In the genomic region with DNA sequence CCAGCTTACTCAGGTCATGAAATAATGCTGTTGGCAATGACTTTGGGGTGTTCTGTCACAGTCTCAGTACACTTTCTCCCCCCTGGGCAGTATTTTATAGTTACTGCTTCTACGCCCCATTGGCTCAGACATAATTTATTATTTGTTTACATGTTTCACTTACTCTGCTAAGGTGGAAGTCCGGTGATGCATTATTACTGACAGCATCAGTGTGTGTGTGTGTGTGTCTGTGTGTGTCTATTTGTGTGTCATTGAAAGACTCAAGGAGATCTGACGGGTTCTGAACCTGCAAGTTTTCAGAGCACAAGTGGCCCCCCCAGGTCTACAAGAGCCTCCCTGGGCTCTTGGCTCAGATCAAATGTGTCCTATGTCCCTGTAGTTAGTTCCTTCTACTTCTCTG, we compare ENCODE assay signal across 22 cellular contexts.
DNase-seq lines count a peak whose midpoint lies in the region; ATAC-seq, FAIRE-seq and TF ChIP-seq lines count a peak whose summit lies in the region.
"Had no signal": no experiment of that assay in that cellular context is flagged by ENCODE, and none has a peak within 500 bp of the region (broad histone marks: within the 10 kb centered on the region; RNA-seq: fewer than 3 reads in every experiment).

No MANE protein-coding gene starts in this region.

- H3K4me3 ChIP-seq in IMR-90 (ENCODE audit: insufficient read depth, low read depth, low read length): no peak overlapping the region
- no peak overlapping the region for H3K4me3 ChIP-seq in H1 (ENCODE audit: extremely low read depth in 1 of 4, insufficient read depth in 2 of 4, low read depth in 3 of 4, low read length in 4 of 4)
- no peak overlapping the region for H3K4me3 ChIP-seq in mesenchymal stem cell (ENCODE audit: insufficient read depth in 1 of 2, low read depth in 1 of 2, low read length in 2 of 2)
- H3K4me3 ChIP-seq: K562 had no signal

- H3K23ac ChIP-seq in IMR-90 (ENCODE audit: low read depth, low read length) (no peak overlapping the region), H1 (ENCODE audit: insufficient read length) (no peak overlapping the region), mesenchymal stem cell (ENCODE audit: low read length in 2 of 2) (no peak overlapping the region)

- H3K4me1 ChIP-seq in IMR-90 (ENCODE audit: control insufficient read depth, insufficient read depth, low read length) (peaks cover 9% of the 10 kb centered on the region), H1 (replicated peaks in 1 of 4; ENCODE audit: control insufficient read depth in 3 of 4, insufficient read depth in 4 of 4, low read length in 3 of 4) (peaks cover 2 to 9% (median 7%) of the 10 kb centered on the region in 4 experiments; a peak in 4 of 7 replicates), mesenchymal stem cell (ENCODE audit: control insufficient read depth, insufficient read depth, low read depth, low read length) (peaks cover 10% of the 10 kb centered on the region)

- POLR2A ChIA-PET in IMR-90 (lab: Charles Lee; ENCODE audit: unreplicated experiment): no interaction called here
- POLR2A ChIA-PET in H1 (lab: Charles Lee; ENCODE audit: partially characterized antibody): interaction anchor here (1.7 kb wide), 1 partner anchor 18 kb away, joined by 8 read pairs; no protein-coding TSS in a partner anchor

- H2BK120ac ChIP-seq in IMR-90 (ENCODE audit: low read depth, low read length) (no peak overlapping the region), H1 (replicated peaks; ENCODE audit: low read depth, low read length) (no peak overlapping the region), mesenchymal stem cell (ENCODE audit: low read depth, low read length) (no peak overlapping the region)

- H3K4ac ChIP-seq in IMR-90 (ENCODE audit: low read depth, low read length): no peak overlapping the region
- no peak overlapping the region for H3K4ac ChIP-seq in H1 (replicated peaks; ENCODE audit: insufficient read length, low read depth, low read length)
- H3K4ac ChIP-seq in mesenchymal stem cell (ENCODE audit: low read depth in 1 of 2, low read length in 2 of 2): no peak overlapping the region

- no peak for FAIRE-seq in H1 (lab: Jason Lieb, UNC)
- FAIRE-seq: A204.1, GM12891, K562 had no signal

- H3K27ac ChIP-seq in IMR-90 (ENCODE audit: insufficient read depth, low read length) (no peak overlapping the region), H1 (ENCODE audit: low read depth, low read length) (no peak overlapping the region), mesenchymal stem cell (ENCODE audit: low read length, poor library complexity, severe bottlenecking) (no peak overlapping the region)

- H3K9ac ChIP-seq in IMR-90 (ENCODE audit: low read depth, low read length): no peak overlapping the region
- H3K9ac ChIP-seq in H1 (replicated peaks in 1 of 4; ENCODE audit: extremely low read depth in 1 of 4, low read depth in 3 of 4, low read length in 3 of 4): no peak overlapping the region
- H3K9ac ChIP-seq in mesenchymal stem cell (ENCODE audit: low read length): no peak overlapping the region

- H3K36me3 ChIP-seq in IMR-90 (ENCODE audit: control insufficient read depth, insufficient read depth, low read length) (no peaks in the 10 kb centered on the region), H1 (ENCODE audit: control insufficient read depth in 2 of 4, insufficient read depth in 4 of 4, low read length in 3 of 4) (no peaks in the 10 kb centered on the region), mesenchymal stem cell (ENCODE audit: control insufficient read depth in 1 of 2, insufficient read depth in 2 of 2, low read depth in 1 of 2, low read length in 2 of 2) (no peaks in the 10 kb centered on the region)

- H4K20me1 ChIP-seq in IMR-90 (ENCODE audit: insufficient read depth, low read length) (no peaks in the 10 kb centered on the region), H1 (replicated peaks in 1 of 2; ENCODE audit: control insufficient read depth in 1 of 2, insufficient read depth in 2 of 2, low read length in 2 of 2) (no peaks in the 10 kb centered on the region)

- H3K36me3 Mint-ChIP-seq in activated T-cell treated with anti-CD3 and anti-CD28 coated beads, Interleukin-2, amount 50 U/mL, for 24 hours (ENCODE audit: low read depth): no peaks in the 10 kb centered on the region
- H3K36me3 Mint-ChIP-seq: CD4-positive, CD25-positive, alpha-beta regulatory T cell had no signal

- H3K23me2 ChIP-seq in H1 (ENCODE audit: low read depth, low read length): 0 out of 2 replicates have a peak, but pooled peaks cover 3% of the 10 kb centered on the region

- CTCF ChIA-PET in IMR-90 (lab: Yijun Ruan, JAX): no interaction called here
- CTCF ChIA-PET in H1 (lab: Charles Lee; ENCODE audit: partially characterized antibody): interaction anchor here (0.9 to 1.8 kb wide), 4 partner anchors 24 to 326 kb away, joined by 3 to 6 read pairs (median 3); no protein-coding TSS in a partner anchor

- H4K8ac ChIP-seq in IMR-90 (ENCODE audit: low read depth in 2 of 2, low read length in 2 of 2) (no peak overlapping the region), H1 (ENCODE audit: extremely low read depth, insufficient read depth, low read length) (no peak overlapping the region), mesenchymal stem cell (ENCODE audit: low read length) (no peak overlapping the region)

- H3K9me3 Mint-ChIP-seq in activated T-cell treated with anti-CD3 and anti-CD28 coated beads, Interleukin-2, amount 50 U/mL, for 24 hours: peaks cover under 1% of the 10 kb centered on the region

- no CpG with 5 or more reads among the region's 3 CpGs for WGBS in IMR-90 (ENCODE audit: extremely low coverage in 2 of 2, insufficient read length in 1 of 2), 2 experiments
- 87% methylated on average over 3 of the region's 3 CpGs; no CpG with 5 or more reads in 1 of the 2 experiments for WGBS in H1 (ENCODE audit: extremely low coverage in 1 of 2, insufficient coverage in 1 of 2, insufficient read length in 1 of 2, insufficient replicate concordance in 2 of 2, low coverage in 1 of 2, low lambda C conversion rate in 2 of 2, missing lambda C conversion rate in 1 of 2), 2 experiments
- WGBS in mesenchymal stem cell: 36% methylated on average over 2 of the region's 3 CpGs

- H3K14ac ChIP-seq in IMR-90 (replicated peaks; ENCODE audit: low read depth, low read length) (no peak overlapping the region), H1 (ENCODE audit: insufficient read length) (no peak overlapping the region), mesenchymal stem cell (ENCODE audit: low read length in 2 of 2) (no peak overlapping the region)

- H2AK9ac ChIP-seq in IMR-90 (replicated peaks; ENCODE audit: low read depth, low read length, poor library complexity): no peak overlapping the region

- H3K4me3 Mint-ChIP-seq in activated T-cell treated with anti-CD3 and anti-CD28 coated beads, Interleukin-2, amount 50 U/mL, for 24 hours: no peak overlapping the region
- H3K4me3 Mint-ChIP-seq: B cell; CD4-positive, CD25-positive, alpha-beta regulatory T cell had no signal

- dilution Hi-C loops in IMR-90 (cut with HindIII; ENCODE audit: low sequenced_read_pairs, unreplicated experiment): no loop called here

- ATAC-seq in IMR-90 (ENCODE audit: low read depth) (no peak), esophagus mucosa (no peak)
- ATAC-seq: HCT116, K562 had no signal

- no peaks in the 10 kb centered on the region for H3K79me2 ChIP-seq in H1 (ENCODE audit: control insufficient read depth in 1 of 2, insufficient read depth in 2 of 2, low read length in 2 of 2)

- peak; percentile 50 for DNase-seq in ELR (ENCODE audit: low read depth)
- peak; percentile 15 for DNase-seq in IMR-90
- DNase-seq in H1 (ENCODE audit: low read depth in 1 of 2, low spot score in 2 of 2): no peak
- DNase-seq in mesenchymal stem cell: peak; percentile 40
- DNase-seq in DMS53 (lab: John Stamatoyannopoulos, UW): no peak
- no peak for DNase-seq in activated T-cell treated with anti-CD3 and anti-CD28 coated beads, Interleukin-2, amount 50 U/mL, for 24 hours
- no peak for DNase-seq in NCI-H2081 treated with DMSO at 0.1 percent for 48 hours (lab: John Stamatoyannopoulos, UW)
- DNase-seq: CD4-positive, CD25-positive, alpha-beta regulatory T cell; COR-L47; DND-41; NCI-H1092 treated with DMSO at 0.1 percent for 48 hours; NCI-H2029 treated with DMSO at 0.1 percent for 48 hours; NCI-H2171; NCI-H345; NCI-H524 treated with DMSO at 0.1 percent for 48 hours; Right ventricle myocardium superior had no signal

- no peak overlapping the region for H2BK15ac ChIP-seq in IMR-90 (ENCODE audit: low read depth, low read length)
- H2BK15ac ChIP-seq in H1 (ENCODE audit: low read length): 0 out of 2 replicates have a peak overlapping the region, but pooled peaks have one; percentile 18
- H2BK15ac ChIP-seq in mesenchymal stem cell (ENCODE audit: low read depth, poor library complexity, severe bottlenecking): no peak overlapping the region

- no peak overlapping the region for H3K18ac ChIP-seq in IMR-90 (ENCODE audit: low read depth, low read length)
- H3K18ac ChIP-seq in H1 (ENCODE audit: extremely low read depth, low read length): no peak overlapping the region
- no peak overlapping the region for H3K18ac ChIP-seq in mesenchymal stem cell (ENCODE audit: low read depth in 1 of 2, low read length in 2 of 2)

- TF ChIP-seq CTCF in IMR-90 (conservative IDR thresholded peaks at IDR 0.05; ENCODE audit: low read depth, low read length): no peak
- no peak for TF ChIP-seq CTCF in H1 (IDR thresholded peaks at IDR 0.05; ENCODE audit: control extremely low read depth in 1 of 3, insufficient read depth in 1 of 3, low read depth in 1 of 3, low read length in 3 of 3)

- no peaks in the 10 kb centered on the region for H3K79me1 ChIP-seq in IMR-90 (ENCODE audit: low read depth in 1 of 2, low read length in 2 of 2)
- no peaks in the 10 kb centered on the region for H3K79me1 ChIP-seq in H1 (ENCODE audit: low read depth, low read length)
- no peaks in the 10 kb centered on the region for H3K79me1 ChIP-seq in mesenchymal stem cell (replicated peaks; ENCODE audit: low read length, poor library complexity, severe bottlenecking)

- H2AFZ ChIP-seq in IMR-90 (replicated peaks; ENCODE audit: low read length, poor library complexity): no peak overlapping the region
- H2AFZ ChIP-seq in H1 (ENCODE audit: low read length): no peak overlapping the region
- H2AFZ ChIP-seq in mesenchymal stem cell (ENCODE audit: low read depth, low read length): no peak overlapping the region

- H2BK5ac ChIP-seq in IMR-90 (ENCODE audit: low read depth, low read length, poor library complexity, severe bottlenecking) (no peak overlapping the region), H1 (ENCODE audit: low read depth, low read length) (no peak overlapping the region), mesenchymal stem cell (ENCODE audit: low read depth, low read length, poor library complexity, severe bottlenecking) (no peak overlapping the region)

- TF ChIP-seq POLR2A in IMR-90 (IDR thresholded peaks at IDR 0.05; ENCODE audit: low read depth, low read length): no peak
- no peak for TF ChIP-seq POLR2A in H1 (IDR thresholded peaks at IDR 0.05; ENCODE audit: control extremely low read depth in 1 of 2, low read depth in 2 of 2, low read length in 2 of 2)

- TF ChIP-seq RAD21 in IMR-90 (IDR thresholded peaks at IDR 0.05; ENCODE audit: low read length) (no peak), H1 (IDR thresholded peaks at IDR 0.05 in 1 of 2, conservative IDR thresholded peaks at IDR 0.05 in 1 of 2; ENCODE audit: low read depth in 2 of 2, low read length in 2 of 2) (no peak)

- peaks cover 16% of the 10 kb centered on the region for H3K27me3 ChIP-seq in IMR-90 (ENCODE audit: control insufficient read depth, insufficient read depth, low read length)
- no peaks in the 10 kb centered on the region for H3K27me3 ChIP-seq in H1 (replicated peaks in 1 of 4; ENCODE audit: control insufficient read depth in 3 of 4, extremely low read depth in 1 of 4, insufficient read depth in 3 of 4, low read length in 3 of 4)
- H3K27me3 ChIP-seq in mesenchymal stem cell (ENCODE audit: control insufficient read depth in 1 of 2, insufficient read depth in 1 of 2, low read length in 2 of 2): peaks cover 18 to 35% of the 10 kb centered on the region in 2 experiments

- no peak overlapping the region for H2AK5ac ChIP-seq in IMR-90 (ENCODE audit: low read depth, low read length)
- H2AK5ac ChIP-seq in H1 (ENCODE audit: low read depth, low read length): no peak overlapping the region
- no peak overlapping the region for H2AK5ac ChIP-seq in mesenchymal stem cell (ENCODE audit: low read length, severe bottlenecking)

- H3K9me1 ChIP-seq in IMR-90 (ENCODE audit: insufficient read depth, low read length): peaks cover 6% of the 10 kb centered on the region

- no peak overlapping the region for H4K5ac ChIP-seq in IMR-90 (ENCODE audit: low read depth, low read length)
- H4K5ac ChIP-seq in H1 (ENCODE audit: insufficient read length, low read depth, low read length): no peak overlapping the region

- H3K4me2 ChIP-seq in IMR-90 (ENCODE audit: low read depth, low read length) (no peak overlapping the region), H1 (ENCODE audit: insufficient read depth in 1 of 2, low read depth in 2 of 2, low read length in 2 of 2) (no peak overlapping the region), mesenchymal stem cell (ENCODE audit: low read length, poor library complexity, severe bottlenecking) (no peak overlapping the region)

- H3K56ac ChIP-seq in IMR-90 (ENCODE audit: extremely low read depth, insufficient read depth, low read length) (no peak overlapping the region), H1 (replicated peaks; ENCODE audit: insufficient read length, low read depth, low read length) (no peak overlapping the region)

- intact Hi-C loops in IMR-90 (cut with micrococcal nuclease): no loop called here

- H3K27me3 Mint-ChIP-seq in activated T-cell treated with anti-CD3 and anti-CD28 coated beads, Interleukin-2, amount 50 U/mL, for 24 hours: no peaks in the 10 kb centered on the region

- H2BK12ac ChIP-seq in H1 (ENCODE audit: low read depth, low read length): 0 out of 2 replicates have a peak overlapping the region, but pooled peaks have one; percentile 11
- H2BK12ac ChIP-seq in mesenchymal stem cell (ENCODE audit: low read length in 2 of 2): no peak overlapping the region

- TF ChIP-seq EP300 in H1 (IDR thresholded peaks at IDR 0.05; ENCODE audit: borderline replicate concordance in 1 of 2, low read depth in 2 of 2, low read length in 2 of 2): no peak

- H3K27ac Mint-ChIP-seq in activated T-cell treated with anti-CD3 and anti-CD28 coated beads, Interleukin-2, amount 50 U/mL, for 24 hours: no peak overlapping the region
- H3K27ac Mint-ChIP-seq: B cell; CD4-positive, CD25-positive, alpha-beta regulatory T cell had no signal

- no peak overlapping the region for H4K91ac ChIP-seq in IMR-90 (ENCODE audit: insufficient read depth, low read depth, low read length)
- no peak overlapping the region for H4K91ac ChIP-seq in H1 (replicated peaks; ENCODE audit: insufficient read length, low read length)
- no peak overlapping the region for H4K91ac ChIP-seq in mesenchymal stem cell (ENCODE audit: low read length)

- in situ Hi-C loops in IMR-90 (cut with MboI; ENCODE audit: low sequenced_read_pairs): no loop called here

- peaks cover 2% of the 10 kb centered on the region for H3K4me1 Mint-ChIP-seq in activated T-cell treated with anti-CD3 and anti-CD28 coated beads, Interleukin-2, amount 50 U/mL, for 24 hours (ENCODE audit: low read depth)

- H3K9me3 ChIP-seq in IMR-90 (ENCODE audit: control insufficient read depth, insufficient read depth, low read length): no peaks in the 10 kb centered on the region
- H3K9me3 ChIP-seq in H1 (ENCODE audit: insufficient read depth in 2 of 2, low read depth in 1 of 2, low read length in 1 of 2): no peaks in the 10 kb centered on the region
- H3K9me3 ChIP-seq in mesenchymal stem cell (ENCODE audit: control insufficient read depth, low read length): no peaks in the 10 kb centered on the region

- no TSS peak for BruUV-seq in IMR-90 (replicated peaks; lab: Mats Ljungman, UMichigan)

- H2BK20ac ChIP-seq in IMR-90 (ENCODE audit: low read depth, low read length) (no peak overlapping the region), H1 (ENCODE audit: low read length) (no peak overlapping the region)

Comparison
In these comparisons a context has a peak if more than half of its experiments do, and no peak if none do; other contexts are left out.
1. DNase-seq: peak in ELR (single experiment), IMR-90 (single experiment) and mesenchymal stem cell (single experiment); none in H1 (0 of 2), DMS53 (single experiment), activated T-cell treated with anti-CD3 and anti-CD28 coated beads, Interleukin-2, amount 50 U/mL, for 24 hours (single experiment) and NCI-H2081 treated with DMSO at 0.1 percent for 48 hours (single experiment).